In genomic region chr2:120344214-120344990, GRCh38 we compare ENCODE assay signal across 7 cellular contexts. TPM values are rescaled to one million over a fixed set of nuclear protein-coding genes. Genes with fewer than 3 reads are reported as not detected.
DNase-seq lines count a peak whose midpoint lies in the region; TF ChIP-seq lines count a peak whose summit lies in the region.

No MANE protein-coding gene starts in this region.

- no peaks in the 10 kb centered on the region for H3F3A ChIP-seq in SK-N-SH (replicated peaks; ENCODE audit: insufficient read depth)

- no peaks in the 10 kb centered on the region for H3K9me2 ChIP-seq in SK-N-SH

- H3K4me3 ChIP-seq in HAP-1 (peak overlapping the region; percentile 17), SK-N-SH (ENCODE audit: low read depth in 2 of 2, low read length in 1 of 2) (peak overlapping the region; percentile 35 to 41), cardiac muscle cell (peak overlapping the region; percentile 27), skeletal muscle cell (ENCODE audit: low read depth, low read length) (peak overlapping the region; percentile 38)

- in situ Hi-C loops in HAP-1 (cut with MboI; ENCODE audit: low sequenced_read_pairs) = loop anchor here (5.0 to 10.0 kb wide), 2 partner anchors 190 to 333 kb away; no protein-coding TSS in a partner anchor

- POLR2A ChIA-PET in SK-N-SH (lab: Yijun Ruan, JAX) = no interaction called here

- peak in 1 of 2 experiments; percentile 24 for DNase-seq in HAP-1 (ENCODE audit: low spot score in 2 of 2)
- DNase-seq in SK-N-SH = peak; percentile 73
- peak; percentile 34 to 53 for DNase-seq in cardiac muscle cell (ENCODE audit: low read depth in 1 of 2, low spot score in 1 of 2)
- no peak for DNase-seq in skeletal muscle cell (ENCODE audit: low read depth)
- no peak for DNase-seq in occipital lobe (lab: John Stamatoyannopoulos, UW)
- DNase-seq in T-helper 9 cell = no peak
- no peak for DNase-seq in activated naive CD4-positive, alpha-beta T cell treated with Interleukin-2 at 50 U/mL for 16 hours

- no peak for TF ChIP-seq RAD21 in SK-N-SH (IDR thresholded peaks at IDR 0.05; ENCODE audit: low read length)

- H3K36me3 ChIP-seq in HAP-1 (replicated peaks) (no peaks in the 10 kb centered on the region), SK-N-SH (replicated peaks in 1 of 2; ENCODE audit: control insufficient read depth in 1 of 2, insufficient read depth in 2 of 2, low read length in 1 of 2) (no peaks in the 10 kb centered on the region), cardiac muscle cell (no peaks in the 10 kb centered on the region)

- H3K27me3 ChIP-seq in HAP-1 (ENCODE audit: low read depth) (peaks cover 24% of the 10 kb centered on the region), SK-N-SH (ENCODE audit: insufficient read depth) (peaks cover 56% of the 10 kb centered on the region), cardiac muscle cell (peaks cover 88% of the 10 kb centered on the region)

- peak overlapping the region; percentile 62; the same call in 1 of the 2 replicates for H3K4me2 ChIP-seq in SK-N-SH

- CTCF ChIA-PET in SK-N-SH (lab: Yijun Ruan, JAX) = interaction anchor here (0.9 to 6.2 kb wide), 22 partner anchors 8 to 735 kb away, joined by 3 to 167 read pairs (median 6); no protein-coding TSS in a partner anchor

- H2AFZ ChIP-seq in SK-N-SH (ENCODE audit: low read depth) = no peak overlapping the region

- H3K9me3 ChIP-seq in HAP-1 = no peaks in the 10 kb centered on the region
- no peaks in the 10 kb centered on the region for H3K9me3 ChIP-seq in SK-N-SH
- no peaks in the 10 kb centered on the region for H3K9me3 ChIP-seq in cardiac muscle cell (ENCODE audit: low read depth)

- no peaks in the 10 kb centered on the region for H3K79me2 ChIP-seq in SK-N-SH (ENCODE audit: insufficient read depth)

- H3K27ac ChIP-seq in SK-N-SH (ENCODE audit: low read depth in 2 of 2, low read length in 1 of 2) (no peak overlapping the region), cardiac muscle cell (no peak overlapping the region)

- H3K4me1 ChIP-seq in HAP-1 = 0 out of 2 replicates have a peak, but pooled peaks cover 2% of the 10 kb centered on the region
- peaks cover 0 to 14% of the 10 kb centered on the region in 2 experiments; a peak in 1 of 4 replicates for H3K4me1 ChIP-seq in SK-N-SH (ENCODE audit: control insufficient read depth in 1 of 2, insufficient read depth in 2 of 2, low read depth in 1 of 2, low read length in 1 of 2)
- H3K4me1 ChIP-seq in cardiac muscle cell (ENCODE audit: low read depth) = peaks cover 4% of the 10 kb centered on the region

- no peak for TF ChIP-seq EP300 in SK-N-SH (IDR thresholded peaks at IDR 0.05; ENCODE audit: borderline replicate concordance in 1 of 2, low read depth in 1 of 2, low read length in 1 of 2)

- TF ChIP-seq CTCF in SK-N-SH (IDR thresholded peaks at IDR 0.05) (no peak), cardiac muscle cell (IDR thresholded peaks at IDR 0.05; ENCODE audit: low read depth, low read length) (no peak)

- no peaks in the 10 kb centered on the region for H4K20me1 ChIP-seq in SK-N-SH (ENCODE audit: insufficient read depth)

- H3K9ac ChIP-seq in SK-N-SH = no peak overlapping the region

- 3% methylated on average over 23 of the region's 79 CpGs for WGBS in SK-N-SH (ENCODE audit: low lambda C conversion rate)

TF ChIP-seq in SK-N-SH, 30 proteins besides CTCF, POLR2A, EP300 and RAD21:
- no peak for TF ChIP-seq FOSL2 (IDR thresholded peaks at IDR 0.05; ENCODE audit: borderline replicate concordance, low read depth)

RNA-seq across cellular contexts. Expression of gene INHBB, which starts 1.5 kb away (rescaled TPM):
- 0.03 TPM in 1 of 2 replicates, not detected in the other for polyA plus RNA-seq in SK-N-SH (2012; rRNA removed)
- 0.01 TPM in 2 replicates for polyA plus RNA-seq in SK-N-SH (2012; cell fraction: cytosol; rRNA removed)
- 0.07 and 0.08 TPM in 2 replicates for polyA plus RNA-seq in SK-N-SH (2012; cell fraction: nucleus; rRNA removed)
- total RNA-seq in cardiac muscle cell = not detected in 2 replicates
- polyA plus RNA-seq in cardiac muscle cell = not detected in 2 replicates
- total RNA-seq in occipital lobe = 5.0 TPM

Comparison
In these comparisons a context has a peak if more than half of its experiments do, and no peak if none do; other contexts are left out.
1. DNase-seq: peak in SK-N-SH (single experiment) and cardiac muscle cell (2 of 2); none in skeletal muscle cell (single experiment), occipital lobe (single experiment), T-helper 9 cell (single experiment) and activated naive CD4-positive, alpha-beta T cell treated with Interleukin-2 at 50 U/mL for 16 hours (single experiment).
2. Peak in every context shown above with its lines, with median percentiles within 50 percentile points of each other: H3K4me3 ChIP-seq.